10 cellular contexts compared by ENCODE assay signal in genomic region chr22:32801001-32801435, GRCh38. TPM values are rescaled to one million over a fixed set of nuclear protein-coding genes. Genes with fewer than 3 reads are reported as not detected.
A peak's percentile ranks its signal among the peaks of the same experiment; 100 is the strongest.
DNase-seq lines count a peak whose midpoint lies in the region; ATAC-seq and TF ChIP-seq lines count a peak whose summit lies in the region.
"Had no signal": no experiment of that assay in that cellular context is flagged by ENCODE, and none has a peak within 500 bp of the region (broad histone marks: within the 10 kb centered on the region; RNA-seq: fewer than 3 reads in every experiment).

No MANE protein-coding gene starts in this region.

- CTCF ChIA-PET in Caco-2 (lab: Charles Lee) = no interaction called here

- H3K27ac Mint-ChIP-seq in Caco-2 (ENCODE audit: unreplicated experiment) = no peak overlapping the region
- H3K27ac Mint-ChIP-seq: activated naive CD8-positive, alpha-beta T cell treated with anti-CD3 and anti-CD28 coated beads for 36 hours had no signal

- peaks cover 16% of the 10 kb centered on the region for H3K4me1 ChIP-seq in Caco-2

- no TSS peak for BruUV-seq in Caco-2 (replicated peaks; lab: Mats Ljungman, UMichigan)

- intact Hi-C loops in Caco-2 (cut with micrococcal nuclease; ENCODE audit: unreplicated experiment) = loop anchor here (1.0 kb wide), 3 partner anchors 21 to 141 kb away; no protein-coding TSS in a partner anchor

- peak overlapping the region; percentile 94 for H3K4me3 ChIP-seq in Caco-2 (ENCODE audit: low read depth, low read length)
- peak overlapping the region; percentile 88 for H3K4me3 ChIP-seq in astrocyte of the spinal cord (ENCODE audit: low read depth, low read length)
- peak overlapping the region; percentile 33 for H3K4me3 ChIP-seq in iPS-11a (ENCODE audit: low read depth, low read length)

- no peaks in the 10 kb centered on the region for H3K36me3 ChIP-seq in Caco-2 (ENCODE audit: control insufficient read depth, insufficient read depth, low read length)

- in situ Hi-C loops in astrocyte of the spinal cord (cut with HindIII; ENCODE audit: low sequenced_read_pairs) = no loop called here

- H3K9me3 Mint-ChIP-seq in Caco-2 (ENCODE audit: unreplicated experiment) = no peaks in the 10 kb centered on the region
- H3K9me3 Mint-ChIP-seq: activated naive CD8-positive, alpha-beta T cell treated with anti-CD3 and anti-CD28 coated beads for 36 hours had no signal

- no peaks in the 10 kb centered on the region for H3K27me3 Mint-ChIP-seq in Caco-2 (ENCODE audit: insufficient read depth, unreplicated experiment)

- no peaks in the 10 kb centered on the region for H3K9me3 ChIP-seq in Caco-2

- no peaks in the 10 kb centered on the region for H3K27me3 ChIP-seq in Caco-2 (replicated peaks; ENCODE audit: control insufficient read depth, insufficient read depth, low read length)

- DNase-seq in Caco-2 = no peak
- DNase-seq in astrocyte of the spinal cord (ENCODE audit: low read depth, low spot score) = no peak
- peak; percentile 50 for DNase-seq in retina
- DNase-seq in SKM-1 (lab: John Stamatoyannopoulos, UW; ENCODE audit: unreplicated experiment) = no peak
- no peak for DNase-seq in SKM-1 treated with dmso at 0.1 percent for 144 hours (lab: John Stamatoyannopoulos, UW; ENCODE audit: unreplicated experiment)
- DNase-seq: NCI-H2081 treated with DMSO at 0.1 percent for 48 hours had no signal

- peak overlapping the region; percentile 74 for H3K4me3 Mint-ChIP-seq in Caco-2 (ENCODE audit: unreplicated experiment)
- H3K4me3 Mint-ChIP-seq: activated naive CD8-positive, alpha-beta T cell treated with anti-CD3 and anti-CD28 coated beads for 36 hours had no signal

- POLR2A ChIA-PET in Caco-2 (lab: Charles Lee) = interaction anchor here (0.6 to 1.5 kb wide), 6 partner anchors 10 to 326 kb away, joined by 3 to 9 read pairs (median 5); no protein-coding TSS in a partner anchor

- ATAC-seq in GM19455 (IDR thresholded peaks at IDR 0.05; ENCODE audit: unreplicated experiment) (no peak), GM19035 (IDR thresholded peaks at IDR 0.05; ENCODE audit: unreplicated experiment) (no peak)

- H3K36me3 Mint-ChIP-seq in Caco-2 (ENCODE audit: insufficient read depth, unreplicated experiment) = peaks cover 32% of the 10 kb centered on the region
- H3K36me3 Mint-ChIP-seq: activated naive CD8-positive, alpha-beta T cell treated with anti-CD3 and anti-CD28 coated beads for 36 hours had no signal

- TF ChIP-seq CTCF in Caco-2 (IDR thresholded peaks at IDR 0.05; ENCODE audit: insufficient read depth in 1 of 2, low read depth in 1 of 2, low read length in 1 of 2, severe bottlenecking in 1 of 2, unreplicated experiment in 1 of 2) (no peak), astrocyte of the spinal cord (IDR thresholded peaks at IDR 0.05; ENCODE audit: low read depth, low read length) (no peak)

- H3K4me1 Mint-ChIP-seq in Caco-2 (ENCODE audit: low read depth, unreplicated experiment) = peaks cover 15% of the 10 kb centered on the region

RNA-seq across cellular contexts. Expression of gene TIMP3, which starts 0.5 kb away (rescaled TPM):
- 72.8 and 86.4 TPM in 2 replicates for total RNA-seq in Caco-2 (2022)

Comparison
In these comparisons a context has a peak if more than half of its experiments do, and no peak if none do; other contexts are left out.
1. H3K4me3 ChIP-seq: peak in every context shown above with its lines; median percentile 94 in Caco-2; 88 in astrocyte of the spinal cord; 33 in iPS-11a.